Comparison of ENCODE assay signal across 1 cellular context in genomic region chr17:62967111-62967449, GRCh38.
TF ChIP-seq lines count a peak whose summit lies in the region.

No MANE protein-coding gene starts in this region.

TF ChIP-seq in WTC11, 78 proteins besides CTCF, POLR2A, EP300 and RAD21 (continued from another document):
- TF ChIP-seq E2F5 (CRISPR knock-in tag; IDR thresholded peaks at IDR 0.05) (no peak), ZBTB21 (CRISPR knock-in tag; IDR thresholded peaks at IDR 0.05; ENCODE audit: borderline replicate concordance) (no peak)
